In genomic region chr11:44743326-44743725, GRCh38 we compare ENCODE assay signal across 17 cellular contexts. TPM values are rescaled to one million over a fixed set of nuclear protein-coding genes. Genes with fewer than 3 reads are reported as not detected.
DNase-seq lines count a peak whose midpoint lies in the region; ATAC-seq and TF ChIP-seq lines count a peak whose summit lies in the region.
"Had no signal": no experiment of that assay in that cellular context is flagged by ENCODE, and none has a peak within 500 bp of the region (broad histone marks: within the 10 kb centered on the region; RNA-seq: fewer than 3 reads in every experiment).

No MANE protein-coding gene starts in this region.

- H3K9me3 ChIP-seq in sigmoid colon (no peaks in the 10 kb centered on the region), OCI-LY7 (ENCODE audit: low read length) (no peaks in the 10 kb centered on the region)
- H3K9me3 ChIP-seq: Caco-2 had no signal

- H3K27ac ChIP-seq in layer of hippocampus (ENCODE audit: low read depth, low read length) (peak overlapping the region; percentile 10), sigmoid colon (peak overlapping the region; percentile 79 to 88 (median 85)), OCI-LY7 (ENCODE audit: low read depth, low read length, poor library complexity, severe bottlenecking) (no peak overlapping the region)

- BruUV-seq in MCF 10A (replicated peaks; lab: Mats Ljungman, UMichigan) (no TSS peak), OCI-LY7 (replicated peaks; lab: Mats Ljungman, UMichigan) (no TSS peak)

- no peak for TF ChIP-seq CTCF in brain (conservative IDR thresholded peaks at IDR 0.05)
- TF ChIP-seq CTCF in sigmoid colon (IDR thresholded peaks at IDR 0.05): no peak
- TF ChIP-seq CTCF in MCF 10A (IDR thresholded peaks at IDR 0.05; ENCODE audit: unreplicated experiment): no peak
- TF ChIP-seq CTCF in OCI-LY7 (conservative IDR thresholded peaks at IDR 0.05; ENCODE audit: low read length): no peak

- H3K27ac Mint-ChIP-seq in brain: peak overlapping the region; percentile 35 to 86 (median 80)
- no peak overlapping the region for H3K27ac Mint-ChIP-seq in MCF 10A (ENCODE audit: low read depth, unreplicated experiment)
- H3K27ac Mint-ChIP-seq: IgD-negative memory B cell had no signal

- H3K4me1 Mint-ChIP-seq in brain (peaks cover 92% of the 10 kb centered on the region), MCF 10A (ENCODE audit: insufficient read depth, unreplicated experiment) (no peaks in the 10 kb centered on the region)

- DNase-seq in ELF-1 (ENCODE audit: low read depth, low spot score): peak; percentile 32
- DNase-seq in sigmoid colon: no peak
- no peak for DNase-seq in MCF 10A (ENCODE audit: unreplicated experiment)
- no peak for DNase-seq in OCI-LY7 (ENCODE audit: low spot score)
- no peak for DNase-seq in head of caudate nucleus
- DNase-seq: C1 segment of cervical spinal cord, HCEC 1CT, NCI-H1417 treated with DMSO at 0.1 percent for 48 hours, NCI-H2029 treated with DMSO at 0.1 percent for 48 hours, NCI-H510A treated with DMSO at 0.1 percent for 48 hours had no signal

- TF ChIP-seq EP300 in sigmoid colon (IDR thresholded peaks at IDR 0.05): no peak

- H3K27me3 ChIP-seq in layer of hippocampus (ENCODE audit: control insufficient read depth, insufficient read depth, low read length) (no peaks in the 10 kb centered on the region), sigmoid colon (no peaks in the 10 kb centered on the region)

- H4K20me1 ChIP-seq in OCI-LY7 (ENCODE audit: insufficient read depth, low read length): no peaks in the 10 kb centered on the region

- POLR2A ChIA-PET in MCF 10A (lab: Yijun Ruan, JAX) (no interaction called here), OCI-LY7 (lab: Charles Lee) (no interaction called here)

- H3K4me1 ChIP-seq in sigmoid colon (peaks cover 0 to 91% (median 72%) of the 10 kb centered on the region in 4 donors), OCI-LY7 (ENCODE audit: insufficient read depth, low read length, poor library complexity, severe bottlenecking) (no peaks in the 10 kb centered on the region)
- H3K4me1 ChIP-seq: Caco-2 had no signal

- no peaks in the 10 kb centered on the region for H3K9me3 Mint-ChIP-seq in brain
- no peaks in the 10 kb centered on the region for H3K9me3 Mint-ChIP-seq in MCF 10A (ENCODE audit: unreplicated experiment)
- H3K9me3 Mint-ChIP-seq: IgD-negative memory B cell had no signal

- H3K27me3 Mint-ChIP-seq in brain (no peaks in the 10 kb centered on the region), MCF 10A (ENCODE audit: insufficient read depth, unreplicated experiment) (peaks cover 45% of the 10 kb centered on the region)
- H3K27me3 Mint-ChIP-seq: IgD-negative memory B cell had no signal

- no peaks in the 10 kb centered on the region for H3K79me2 ChIP-seq in OCI-LY7 (ENCODE audit: insufficient read depth, low read depth, low read length)

- H3K4me3 ChIP-seq in sigmoid colon (no peak overlapping the region), OCI-LY7 (ENCODE audit: low read depth, low read length, poor library complexity, severe bottlenecking) (no peak overlapping the region)

- WGBS in sigmoid colon, 2 donors: 89 to 90% methylated on average over 12 of the region's 12 CpGs

- H3K36me3 ChIP-seq in sigmoid colon (no peaks in the 10 kb centered on the region), OCI-LY7 (ENCODE audit: insufficient read depth, low read length) (no peaks in the 10 kb centered on the region)

- H3K4me2 ChIP-seq in OCI-LY7 (ENCODE audit: low read length): no peak overlapping the region

- H3K4me3 Mint-ChIP-seq in brain (no peak overlapping the region), MCF 10A (ENCODE audit: unreplicated experiment) (no peak overlapping the region)
- H3K4me3 Mint-ChIP-seq: IgD-negative memory B cell had no signal

- no peak for TF ChIP-seq POLR2A in sigmoid colon (IDR thresholded peaks at IDR 0.05)

- no peaks in the 10 kb centered on the region for H3K9me2 ChIP-seq in OCI-LY7 (ENCODE audit: insufficient read depth, low read length)

- H3K36me3 Mint-ChIP-seq in brain: peaks cover 11% of the 10 kb centered on the region
- peaks cover 4% of the 10 kb centered on the region for H3K36me3 Mint-ChIP-seq in MCF 10A (ENCODE audit: insufficient read depth, unreplicated experiment)

- intact Hi-C loops in sigmoid colon (cut with DNase I): no loop called here
- intact Hi-C loops in MCF 10A (cut with micrococcal nuclease): no loop called here
- intact Hi-C loops in OCI-LY7 (cut with micrococcal nuclease; ENCODE audit: unreplicated experiment): no loop called here
- intact Hi-C loops in head of caudate nucleus (cut with DNase I): no loop called here

- CTCF ChIA-PET in MCF 10A (lab: Yijun Ruan, JAX) (interaction anchor here (0.7 kb wide), 1 partner anchor 183 kb away, joined by 3 read pairs; no protein-coding TSS in a partner anchor), OCI-LY7 (lab: Charles Lee; ENCODE audit: unreplicated experiment) (no interaction called here)

- ATAC-seq in HG03457 (IDR thresholded peaks at IDR 0.05; ENCODE audit: unreplicated experiment): no peak

- H2AFZ ChIP-seq in OCI-LY7 (ENCODE audit: low read length): no peak overlapping the region

RNA-seq across cellular contexts. Expression of gene TSPAN18, which starts 16.6 kb away (rescaled TPM):
- polyA plus RNA-seq in brain (ENCODE audit: insufficient read depth, low read depth, low replicate concordance) (3.3 TPM), sigmoid colon (1 to 10 TPM in 2 of 3 donors, under 1 TPM in 1; 0.23 to 8.0 (median 7.2) TPM)
- total RNA-seq in sigmoid colon (10 to 100 TPM; 13.8 to 75.3 (median 23.0) TPM), MCF 10A (2022) (0.47 and 0.77 TPM in 2 replicates), OCI-LY7 (2022) (not detected in 2 replicates)
- total RNA-seq in OCI-LY7 (2014; rRNA removed; shearing (Covaris generic)): not detected in 2 replicates
- total RNA-seq: HT-29, LHCN-M2 had no signal
